16 cellular contexts compared by ENCODE assay signal in genomic region chr14:98445736-98446135, GRCh38.
DNase-seq lines count a peak whose midpoint lies in the region; ATAC-seq and TF ChIP-seq lines count a peak whose summit lies in the region.
"Had no signal": no experiment of that assay in that cellular context is flagged by ENCODE, and none has a peak within 500 bp of the region (broad histone marks: within the 10 kb centered on the region; RNA-seq: fewer than 3 reads in every experiment).

No MANE protein-coding gene starts in this region.

- TF ChIP-seq CTCF in CD8-positive, alpha-beta T cell (IDR thresholded peaks at IDR 0.05) = no peak

- peak overlapping the region; percentile 95 for H2BK5ac ChIP-seq in mesendoderm (ENCODE audit: low read length)

- peak overlapping the region; percentile 85 for H2AK5ac ChIP-seq in mesendoderm (ENCODE audit: low read length)

- no peak overlapping the region for H4K8ac ChIP-seq in mesendoderm (ENCODE audit: low read depth, low read length)

- H3K4me1 ChIP-seq in CD8-positive, alpha-beta T cell (ENCODE audit: insufficient read depth, low read length) = peaks cover 38% of the 10 kb centered on the region
- H3K4me1 ChIP-seq in mesendoderm (ENCODE audit: control insufficient read depth, low read depth, low read length) = peaks cover 13% of the 10 kb centered on the region

- no peaks in the 10 kb centered on the region for H3K9me3 ChIP-seq in CD8-positive, alpha-beta T cell (ENCODE audit: low read length)

- POLR2A ChIA-PET in CD8-positive, alpha-beta T cell (lab: Charles Lee) = no interaction called here
- POLR2A ChIA-PET in T-cell (lab: Charles Lee) = interaction anchor here (0.5 to 0.6 kb wide), 3 partner anchors 164 to 902 kb away, joined by 3 to 4 read pairs (median 4); no protein-coding TSS in a partner anchor

- no peak overlapping the region for H4K5ac ChIP-seq in mesendoderm (ENCODE audit: low read length)

- no peak overlapping the region for H2BK15ac ChIP-seq in mesendoderm (replicated peaks; ENCODE audit: low read depth)

- no peaks in the 10 kb centered on the region for H3K79me2 ChIP-seq in mesendoderm (ENCODE audit: control insufficient read depth, insufficient read depth, low read length)

- peaks cover 51% of the 10 kb centered on the region for H3K4me1 Mint-ChIP-seq in CD8-positive, alpha-beta T cell (ENCODE audit: low read depth)
- peaks cover 49 to 54% (median 49%) of the 10 kb centered on the region in 3 donors for H3K4me1 Mint-ChIP-seq in T-cell
- H3K4me1 Mint-ChIP-seq: CD14-positive monocyte had no signal

- peak overlapping the region; percentile 79 for H3K4ac ChIP-seq in mesendoderm (ENCODE audit: low read depth, low read length)

- no peaks in the 10 kb centered on the region for H3K36me3 Mint-ChIP-seq in CD8-positive, alpha-beta T cell
- H3K36me3 Mint-ChIP-seq in T-cell = no peaks in the 10 kb centered on the region
- H3K36me3 Mint-ChIP-seq: CD14-positive monocyte had no signal

- CTCF ChIA-PET in CD8-positive, alpha-beta T cell (lab: Charles Lee) = no interaction called here
- CTCF ChIA-PET in T-cell (lab: Charles Lee) = interaction anchor here in 1 of 2 donors (0.6 kb wide), 1 partner anchor 75 kb away, joined by 3 read pairs; no protein-coding TSS in a partner anchor

- no CpG with 5 or more reads among the region's 3 CpGs for WGBS in mesendoderm (ENCODE audit: extremely low coverage, insufficient coverage, low lambda C conversion rate)

- intact Hi-C loops in CD8-positive, alpha-beta T cell (cut with DNase I, micrococcal nuclease) = loop anchor here in 1 of 2 experiments (10.0 kb wide), 1 partner anchor 241 kb away; no protein-coding TSS in a partner anchor

- H3K4me2 ChIP-seq in mesendoderm (ENCODE audit: low read length) = no peak overlapping the region

- no peaks in the 10 kb centered on the region for H3K27me3 Mint-ChIP-seq in CD8-positive, alpha-beta T cell (ENCODE audit: low read depth)
- H3K27me3 Mint-ChIP-seq in T-cell = no peaks in the 10 kb centered on the region

- peak overlapping the region; percentile 8 for H3K9ac ChIP-seq in mesendoderm (ENCODE audit: low read length)

- peak overlapping the region; percentile 79 for H2BK120ac ChIP-seq in mesendoderm (ENCODE audit: low read depth, low read length)

- H3K27me3 ChIP-seq in CD8-positive, alpha-beta T cell (ENCODE audit: insufficient read depth, low read length) = no peaks in the 10 kb centered on the region
- no peaks in the 10 kb centered on the region for H3K27me3 ChIP-seq in mesendoderm (ENCODE audit: insufficient read depth, low read length, poor library complexity)

- H3K23ac ChIP-seq in mesendoderm (ENCODE audit: low read length) = peak overlapping the region; percentile 66

- peak overlapping the region; percentile 83 for H3K56ac ChIP-seq in mesendoderm (ENCODE audit: low read length)

- H3K79me1 ChIP-seq in mesendoderm (ENCODE audit: low read length) = no peaks in the 10 kb centered on the region

- peak; percentile 1 for DNase-seq in NCI-H82 (lab: John Stamatoyannopoulos, UW)
- no peak for DNase-seq in NCI-H82 treated with DMSO at 0.1 percent for 48 hours (lab: John Stamatoyannopoulos, UW; ENCODE audit: unreplicated experiment)
- DNase-seq in CD8-positive, alpha-beta T cell = no peak
- no peak for DNase-seq in T-cell
- peak; percentile 89 for DNase-seq in mesendoderm
- no peak for DNase-seq in NCI-H2227 (lab: John Stamatoyannopoulos, UW; ENCODE audit: unreplicated experiment)
- no peak for DNase-seq in NCI-H2107 treated with DMSO at 0.1 percent for 48 hours (lab: John Stamatoyannopoulos, UW; ENCODE audit: unreplicated experiment)
- DNase-seq: DND-41, GF-D8, GOT3, IMR-90 had no signal

- peak overlapping the region; percentile 100 for H3K27ac Mint-ChIP-seq in CD8-positive, alpha-beta T cell
- H3K27ac Mint-ChIP-seq in T-cell = peak overlapping the region; percentile 100
- H3K27ac Mint-ChIP-seq: CD14-positive monocyte had no signal

- peaks cover 6% of the 10 kb centered on the region for H3K9me3 Mint-ChIP-seq in CD8-positive, alpha-beta T cell
- H3K9me3 Mint-ChIP-seq in T-cell = peaks cover 0 to 14% (median under 1%) of the 10 kb centered on the region in 3 donors

- no peak overlapping the region for H3K4me3 Mint-ChIP-seq in CD8-positive, alpha-beta T cell
- peak overlapping the region in 1 of 3 donors; percentile 27 for H3K4me3 Mint-ChIP-seq in T-cell
- H3K4me3 Mint-ChIP-seq: CD14-positive monocyte had no signal

- peak overlapping the region; percentile 97 for H3K18ac ChIP-seq in mesendoderm (ENCODE audit: low read length)

- no peaks in the 10 kb centered on the region for H3K36me3 ChIP-seq in CD8-positive, alpha-beta T cell (ENCODE audit: insufficient read depth, low read length)
- H3K36me3 ChIP-seq in mesendoderm (ENCODE audit: control insufficient read depth, insufficient read depth, low read length) = no peaks in the 10 kb centered on the region

- H3K4me3 ChIP-seq in CD8-positive, alpha-beta T cell (ENCODE audit: low read depth, low read length) = no peak overlapping the region
- no peak overlapping the region for H3K4me3 ChIP-seq in mesendoderm (ENCODE audit: low read length)

- no peak overlapping the region for H3K27ac ChIP-seq in CD8-positive, alpha-beta T cell (ENCODE audit: low read depth, low read length)
- H3K27ac ChIP-seq in mesendoderm (ENCODE audit: low read depth, low read length) = peak overlapping the region; percentile 58
- H3K27ac ChIP-seq: 22Rv1, HL-60 had no signal

- no peak for ATAC-seq in CD8-positive, alpha-beta T cell
- ATAC-seq in T-cell (replicated peaks in 1 of 4) (no peak), HG03442 (IDR thresholded peaks at IDR 0.05; ENCODE audit: unreplicated experiment) (no peak)
- ATAC-seq: HCT116 had no signal

Comparison
In these comparisons a context has a peak if more than half of its experiments do, and no peak if none do; other contexts are left out.
1. DNase-seq: peak in NCI-H82 (single experiment) and mesendoderm (single experiment); none in NCI-H82 treated with DMSO at 0.1 percent for 48 hours (single experiment), CD8-positive, alpha-beta T cell (0 of 7), T-cell (0 of 34), NCI-H2227 (single experiment) and NCI-H2107 treated with DMSO at 0.1 percent for 48 hours (single experiment).